In the genomic region with DNA sequence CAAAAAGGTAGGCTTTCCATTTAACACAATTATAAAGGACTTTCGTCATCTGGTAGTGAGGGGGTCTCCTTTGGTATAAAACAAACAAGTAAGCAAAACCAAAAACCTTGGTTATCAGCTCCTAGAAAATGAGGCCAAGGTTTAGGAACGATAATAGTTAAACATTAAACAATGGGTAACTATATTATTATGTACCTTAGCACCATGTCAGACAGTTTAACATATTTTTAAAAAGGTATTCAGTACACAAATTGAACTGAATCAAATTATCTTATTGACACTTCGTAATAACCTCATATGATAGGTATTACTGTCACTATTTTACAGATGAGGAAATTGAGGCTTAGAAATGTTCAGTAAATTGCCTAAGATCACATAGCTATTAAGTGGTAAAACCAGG, we compare ENCODE assay signal across 21 cellular contexts. TPM values are rescaled to one million over a fixed set of nuclear protein-coding genes. Genes with fewer than 3 reads are reported as not detected.
A peak's percentile ranks its signal among the peaks of the same experiment; 100 is the strongest.
DNase-seq lines count a peak whose midpoint lies in the region; ATAC-seq, FAIRE-seq and TF ChIP-seq lines count a peak whose summit lies in the region.
"Had no signal": no experiment of that assay in that cellular context is flagged by ENCODE, and none has a peak within 500 bp of the region (broad histone marks: within the 10 kb centered on the region; RNA-seq: fewer than 3 reads in every experiment).

No MANE protein-coding gene starts in this region.

- peak; percentile 69 for FAIRE-seq in colon (lab: Jason Lieb, UNC)
- FAIRE-seq: D721Med, GM12892, H1 had no signal

- H3K36me3 ChIP-seq in mesodermal cell (ENCODE audit: control insufficient read depth, insufficient read depth, low read length): no peaks in the 10 kb centered on the region
- H3K36me3 ChIP-seq in smooth muscle cell (ENCODE audit: low read depth): no peaks in the 10 kb centered on the region

- TF ChIP-seq CTCF in Calu3 (IDR thresholded peaks at IDR 0.05; ENCODE audit: unreplicated experiment) (no peak), smooth muscle cell (IDR thresholded peaks at IDR 0.05; ENCODE audit: borderline replicate concordance, insufficient read depth, poor library complexity, severe bottlenecking) (no peak), lower leg skin (IDR thresholded peaks at IDR 0.05) (no peak)

- H3K4me1 Mint-ChIP-seq in Calu3 (ENCODE audit: low read depth, unreplicated experiment): peaks cover 42% of the 10 kb centered on the region
- no peaks in the 10 kb centered on the region for H3K4me1 Mint-ChIP-seq in stimulated activated naive CD8-positive, alpha-beta T cell treated with anti-CD3 and anti-CD28 coated beads, Interleukin-15, amount 100 ng/mL, for 72 hours
- H3K4me1 Mint-ChIP-seq: CD4-positive, alpha-beta memory T cell had no signal

- H3K4me3 Mint-ChIP-seq in Calu3 (ENCODE audit: low read depth, unreplicated experiment): peak overlapping the region; percentile 14
- no peak overlapping the region for H3K4me3 Mint-ChIP-seq in stimulated activated naive CD8-positive, alpha-beta T cell treated with anti-CD3 and anti-CD28 coated beads, Interleukin-15, amount 100 ng/mL, for 72 hours

- no peak overlapping the region for H3K4me2 ChIP-seq in smooth muscle cell

- H3K9ac ChIP-seq in smooth muscle cell (ENCODE audit: low read depth): no peak overlapping the region
- H3K9ac ChIP-seq: GM23248 had no signal

- no peak overlapping the region for H3K4me3 ChIP-seq in mesodermal cell (ENCODE audit: extremely low read depth, insufficient read depth, low read length, poor library complexity, severe bottlenecking)
- H3K4me3 ChIP-seq in smooth muscle cell: no peak overlapping the region
- no peak overlapping the region for H3K4me3 ChIP-seq in lower leg skin (ENCODE audit: low read depth, poor library complexity, severe bottlenecking)
- H3K4me3 ChIP-seq: GM23248 had no signal

- no peaks in the 10 kb centered on the region for H3K9me3 ChIP-seq in mesodermal cell (ENCODE audit: control insufficient read depth, low read length)
- H3K9me3 ChIP-seq in smooth muscle cell (replicated peaks; ENCODE audit: low read depth): no peaks in the 10 kb centered on the region
- H3K9me3 ChIP-seq: Caco-2 had no signal

- H3K36me3 Mint-ChIP-seq in Calu3 (ENCODE audit: insufficient read depth, unreplicated experiment): peaks cover 8% of the 10 kb centered on the region
- H3K36me3 Mint-ChIP-seq: CD4-positive, alpha-beta memory T cell had no signal

- no peak overlapping the region for H2AFZ ChIP-seq in smooth muscle cell (ENCODE audit: low read depth)
- H2AFZ ChIP-seq: GM23248 had no signal

- peak overlapping the region; percentile 75 for H3K27ac Mint-ChIP-seq in Calu3 (ENCODE audit: unreplicated experiment)
- H3K27ac Mint-ChIP-seq in stimulated activated naive CD8-positive, alpha-beta T cell treated with anti-CD3 and anti-CD28 coated beads, Interleukin-15, amount 100 ng/mL, for 72 hours: no peak overlapping the region
- H3K27ac Mint-ChIP-seq: CD4-positive, alpha-beta memory T cell had no signal

- no peak for TF ChIP-seq POLR2A in lower leg skin (IDR thresholded peaks at IDR 0.05)

- no CpG with 5 or more reads among the region's 3 CpGs for WGBS in mesodermal cell (ENCODE audit: insufficient coverage in 2 of 2), 2 experiments
- whole genome bisulfite sequencing in smooth muscle cell (ENCODE audit: low lambda C conversion rate): 71% methylated on average over 3 of the region's 3 CpGs
- 71 to 91% methylated on average over 3 of the region's 3 CpGs for WGBS in lower leg skin, 2 donors

- H3K27me3 Mint-ChIP-seq in Calu3 (ENCODE audit: unreplicated experiment): no peaks in the 10 kb centered on the region
- H3K27me3 Mint-ChIP-seq in stimulated activated naive CD8-positive, alpha-beta T cell treated with anti-CD3 and anti-CD28 coated beads, Interleukin-15, amount 100 ng/mL, for 72 hours: no peaks in the 10 kb centered on the region

- intact Hi-C loops in Calu3 (cut with micrococcal nuclease; ENCODE audit: unreplicated experiment): no loop called here
- intact Hi-C loops in lower leg skin (cut with DNase I; ENCODE audit: low total_unique reads): no loop called here

- no peaks in the 10 kb centered on the region for H3K4me1 ChIP-seq in mesodermal cell (ENCODE audit: control insufficient read depth, insufficient read depth, low read length, poor library complexity, severe bottlenecking)
- no peaks in the 10 kb centered on the region for H3K4me1 ChIP-seq in smooth muscle cell (ENCODE audit: low read depth)

- no peaks in the 10 kb centered on the region for H3F3A ChIP-seq in smooth muscle cell (ENCODE audit: low read depth)

- H3K27me3 ChIP-seq in smooth muscle cell (ENCODE audit: low read depth): no peaks in the 10 kb centered on the region

- H3K27ac ChIP-seq in mesodermal cell (ENCODE audit: low read depth, low read length, severe bottlenecking) (peak overlapping the region; percentile 41), smooth muscle cell (ENCODE audit: low read depth) (peak overlapping the region; percentile 77)
- H3K27ac ChIP-seq: GM23248 had no signal

- H3K79me2 ChIP-seq in smooth muscle cell (ENCODE audit: low read depth): no peaks in the 10 kb centered on the region

- no peaks in the 10 kb centered on the region for H4K20me1 ChIP-seq in smooth muscle cell (ENCODE audit: low read depth)

- DNase-seq in Calu3: no peak
- DNase-seq in smooth muscle cell (lab: John Stamatoyannopoulos, UW; ENCODE audit: unreplicated experiment): no peak
- no peak for DNase-seq in lower leg skin (ENCODE audit: low spot score in 2 of 2)
- DNase-seq in stimulated activated naive CD8-positive, alpha-beta T cell treated with anti-CD3 and anti-CD28 coated beads, Interleukin-15, amount 100 ng/mL, for 72 hours: no peak
- DNase-seq: 8988T; C1 segment of cervical spinal cord; Caco-2; CD4-positive, alpha-beta memory T cell; DMS 273 treated with DMSO at 0.1 percent for 48 hours; DMS79; EL; GDM1; H7; HCEC 1CT had no signal

- CTCF ChIA-PET in Calu3 (lab: Charles Lee): interaction anchor here (1.0 to 1.2 kb wide), 2 partner anchors 19 to 54 kb away, joined by 3 to 5 read pairs; no protein-coding TSS in a partner anchor

- ATAC-seq in HG03097 (IDR thresholded peaks at IDR 0.05; ENCODE audit: low FRiP score, unreplicated experiment): no peak
- ATAC-seq in stimulated activated naive CD8-positive, alpha-beta T cell treated with anti-CD3 and anti-CD28 coated beads, Interleukin-15, amount 100 ng/mL, for 72 hours: no peak

- no peaks in the 10 kb centered on the region for H3K9me3 Mint-ChIP-seq in Calu3 (ENCODE audit: low read depth, unreplicated experiment)
- H3K9me3 Mint-ChIP-seq in stimulated activated naive CD8-positive, alpha-beta T cell treated with anti-CD3 and anti-CD28 coated beads, Interleukin-15, amount 100 ng/mL, for 72 hours: no peaks in the 10 kb centered on the region

- BruUV-seq in Calu3 (replicated peaks; lab: Mats Ljungman, UMichigan): no TSS peak

RNA-seq across cellular contexts. Expression of a gene that starts 32.1 kb away (rescaled TPM):
- total RNA-seq in Calu3 (2022) (1.3 and 1.5 TPM in 2 replicates), smooth muscle cell (0.18 and 0.76 TPM in 2 replicates), lower leg skin (under 1 TPM; 0.11 to 0.55 (median 0.32) TPM)
- polyA plus RNA-seq in mesodermal cell (2013, experiment 1 of 2): 0.70 TPM
- 1.1 TPM for polyA plus RNA-seq in mesodermal cell (2013, experiment 2 of 2)
- polyA plus RNA-seq in smooth muscle cell: not detected in 2 replicates
